2 cellular contexts compared by ENCODE assay signal in the genomic region with DNA sequence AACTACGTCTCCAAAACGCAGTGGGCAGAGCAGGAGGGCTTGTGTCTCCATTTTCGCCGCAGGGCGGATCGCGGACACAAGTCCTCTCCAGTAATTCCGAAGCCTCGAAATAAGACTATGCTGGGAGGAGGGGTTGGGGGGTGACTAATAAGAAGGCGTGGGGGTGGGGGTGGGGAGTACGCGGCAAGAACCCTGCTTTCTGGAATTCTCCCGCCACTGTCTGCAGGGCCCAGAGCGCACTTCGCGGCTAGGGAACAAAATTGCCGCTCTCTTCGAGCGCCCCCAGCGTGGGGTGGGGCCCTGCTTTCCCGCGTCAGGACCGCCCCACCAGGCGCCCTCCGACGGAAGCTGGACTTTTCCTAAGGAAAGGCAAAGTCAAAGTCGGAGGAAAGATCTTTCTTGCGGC.
TF ChIP-seq lines count a peak whose summit lies in the region.

No MANE protein-coding gene starts in this region.

TF ChIP-seq in liver, 16 proteins besides CTCF, POLR2A, EP300 and RAD21 (continued from another document):
- TF ChIP-seq ZBTB33 (IDR thresholded peaks at IDR 0.05) (no peak), RXRA (IDR thresholded peaks at IDR 0.05) (no peak), HNF4A (conservative IDR thresholded peaks at IDR 0.05) (no peak), NR2F2 (IDR thresholded peaks at IDR 0.05) (no peak)
- TF ChIP-seq, protein P1, sequence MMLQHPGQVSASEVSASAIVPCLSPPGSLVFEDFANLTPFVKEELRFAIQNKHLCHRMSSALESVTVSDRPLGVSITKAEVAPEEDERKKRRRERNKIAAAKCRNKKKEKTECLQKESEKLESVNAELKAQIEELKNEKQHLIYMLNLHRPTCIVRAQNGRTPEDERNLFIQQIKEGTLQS (IDR thresholded peaks at IDR 0.05), result no peak

TF ChIP-seq in HepG2, 621 proteins besides CTCF, POLR2A, EP300 and RAD21 (continued from another document):
- TF ChIP-seq KDM6A (CRISPR knock-in tag; IDR thresholded peaks at IDR 0.05; ENCODE audit: low read depth) (no peak), ZC3H13 (CRISPR knock-in tag; IDR thresholded peaks at IDR 0.05) (no peak), MIER2 (CRISPR knock-in tag; IDR thresholded peaks at IDR 0.05) (no peak), ZNF597 (CRISPR knock-in tag; IDR thresholded peaks at IDR 0.05) (no peak), STAT6 (CRISPR knock-in tag; IDR thresholded peaks at IDR 0.05; ENCODE audit: borderline replicate concordance) (no peak), HINFP (CRISPR knock-in tag; IDR thresholded peaks at IDR 0.05; ENCODE audit: low read depth) (no peak), HNRNPL (IDR thresholded peaks at IDR 0.05; ENCODE audit: low read depth, low read length) (no peak), ZBTB38 (CRISPR knock-in tag; IDR thresholded peaks at IDR 0.05) (no peak), SMAD9 (CRISPR knock-in tag; IDR thresholded peaks at IDR 0.05) (no peak), ZNF136 (CRISPR knock-in tag; IDR thresholded peaks at IDR 0.05; ENCODE audit: low read depth) (no peak), POLR2AphosphoS5 (IDR thresholded peaks at IDR 0.05; ENCODE audit: low read depth, low read length) (no peak)
- TF ChIP-seq, protein P2, sequence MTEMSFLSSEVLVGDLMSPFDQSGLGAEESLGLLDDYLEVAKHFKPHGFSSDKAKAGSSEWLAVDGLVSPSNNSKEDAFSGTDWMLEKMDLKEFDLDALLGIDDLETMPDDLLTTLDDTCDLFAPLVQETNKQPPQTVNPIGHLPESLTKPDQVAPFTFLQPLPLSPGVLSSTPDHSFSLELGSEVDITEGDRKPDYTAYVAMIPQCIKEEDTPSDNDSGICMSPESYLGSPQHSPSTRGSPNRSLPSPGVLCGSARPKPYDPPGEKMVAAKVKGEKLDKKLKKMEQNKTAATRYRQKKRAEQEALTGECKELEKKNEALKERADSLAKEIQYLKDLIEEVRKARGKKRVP (CRISPR knock-in tag; IDR thresholded peaks at IDR 0.05), result no peak
